In the genomic region with DNA sequence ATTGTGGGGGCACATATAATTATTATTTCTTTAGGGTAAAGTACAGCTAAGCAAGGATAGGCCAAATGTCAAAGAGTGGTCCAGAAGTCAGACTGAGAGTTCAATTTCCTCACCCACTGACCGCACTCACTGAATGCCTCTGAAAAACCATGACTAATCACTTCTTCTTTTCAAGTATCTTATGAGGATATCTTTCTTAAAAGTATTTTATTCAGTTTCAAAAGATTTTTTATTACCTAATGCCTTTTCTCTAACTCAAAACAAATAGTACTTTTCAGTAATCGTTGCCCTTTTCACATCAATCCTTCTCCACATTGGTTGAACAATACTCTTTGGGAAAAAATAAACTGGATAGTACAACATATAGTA, we compare ENCODE assay signal across 10 cellular contexts.
DNase-seq lines count a peak whose midpoint lies in the region; ATAC-seq and TF ChIP-seq lines count a peak whose summit lies in the region.
"Had no signal": no experiment of that assay in that cellular context is flagged by ENCODE, and none has a peak within 500 bp of the region (broad histone marks: within the 10 kb centered on the region; RNA-seq: fewer than 3 reads in every experiment).

No MANE protein-coding gene starts in this region.

- TF ChIP-seq CTCF in tibial nerve (IDR thresholded peaks at IDR 0.05): no peak
- TF ChIP-seq CTCF in ascending aorta (IDR thresholded peaks at IDR 0.05): no peak
- TF ChIP-seq CTCF in heart right ventricle (IDR thresholded peaks at IDR 0.05): no peak

- TF ChIP-seq EP300 in tibial nerve (IDR thresholded peaks at IDR 0.05): no peak

- H3K9me3 ChIP-seq in tibial nerve (no peaks in the 10 kb centered on the region), ascending aorta (no peaks in the 10 kb centered on the region), heart right ventricle (no peaks in the 10 kb centered on the region)

- TF ChIP-seq POLR2A in tibial nerve (IDR thresholded peaks at IDR 0.05): no peak

- H3K4me1 ChIP-seq in tibial nerve (peaks cover 0 to 11% (median 4%) of the 10 kb centered on the region in 4 donors), ascending aorta (no peaks in the 10 kb centered on the region), heart right ventricle (peaks cover 0 to 47% (median 16%) of the 10 kb centered on the region in 9 donors)
- H3K4me1 ChIP-seq: parathyroid adenoma had no signal

- intact Hi-C loops in sciatic nerve (cut with DNase I): no loop called here
- intact Hi-C loops in ascending aorta (cut with DNase I): no loop called here
- intact Hi-C loops in heart right ventricle (cut with DNase I): no loop called here

- peak; percentile 67 for ATAC-seq in GM18517 (IDR thresholded peaks at IDR 0.05; ENCODE audit: unreplicated experiment)
- ATAC-seq in GM21619 (IDR thresholded peaks at IDR 0.05; ENCODE audit: unreplicated experiment): peak; percentile 65
- peak; percentile 67 for ATAC-seq in HG03521 (IDR thresholded peaks at IDR 0.05; ENCODE audit: unreplicated experiment)
- ATAC-seq in sciatic nerve: no peak
- ATAC-seq in heart right ventricle: no peak

- H3K36me3 ChIP-seq in tibial nerve (no peaks in the 10 kb centered on the region), ascending aorta (no peaks in the 10 kb centered on the region), heart right ventricle (no peaks in the 10 kb centered on the region)

- 32 to 38% methylated on average over 2 of the region's 2 CpGs for WGBS in tibial nerve, 2 donors
- 80 to 87% methylated on average over 2 of the region's 2 CpGs for WGBS in heart right ventricle, 2 donors

- H3K27ac ChIP-seq in tibial nerve: no peak overlapping the region
- no peak overlapping the region for H3K27ac ChIP-seq in ascending aorta
- no peak overlapping the region for H3K27ac ChIP-seq in heart right ventricle
- H3K27ac ChIP-seq: parathyroid adenoma had no signal

- H3K27me3 ChIP-seq in tibial nerve: no peaks in the 10 kb centered on the region
- H3K27me3 ChIP-seq in ascending aorta: no peaks in the 10 kb centered on the region
- H3K27me3 ChIP-seq in heart right ventricle: no peaks in the 10 kb centered on the region

- H3K4me3 ChIP-seq in tibial nerve (no peak overlapping the region), ascending aorta (no peak overlapping the region), heart right ventricle (no peak overlapping the region)

- peak; percentile 7 for DNase-seq in glomerular visceral epithelial cell (ENCODE audit: extremely low spot score)
- no peak for DNase-seq in tibial nerve (ENCODE audit: low spot score in 2 of 2)
- DNase-seq in sciatic nerve (ENCODE audit: low spot score): no peak
- DNase-seq in ascending aorta (ENCODE audit: low spot score in 2 of 2): no peak
- DNase-seq in heart right ventricle: no peak
- DNase-seq: NCI-H2227 treated with DMSO at 0.1 percent for 48 hours had no signal

Comparison
In these comparisons a context has a peak if more than half of its experiments do, and no peak if none do; other contexts are left out.
1. ATAC-seq: peak in GM18517 (single experiment), GM21619 (single experiment) and HG03521 (single experiment); none in sciatic nerve (single experiment) and heart right ventricle (0 of 8).